ENCODE assay signal across 7 cellular contexts in the genomic region with DNA sequence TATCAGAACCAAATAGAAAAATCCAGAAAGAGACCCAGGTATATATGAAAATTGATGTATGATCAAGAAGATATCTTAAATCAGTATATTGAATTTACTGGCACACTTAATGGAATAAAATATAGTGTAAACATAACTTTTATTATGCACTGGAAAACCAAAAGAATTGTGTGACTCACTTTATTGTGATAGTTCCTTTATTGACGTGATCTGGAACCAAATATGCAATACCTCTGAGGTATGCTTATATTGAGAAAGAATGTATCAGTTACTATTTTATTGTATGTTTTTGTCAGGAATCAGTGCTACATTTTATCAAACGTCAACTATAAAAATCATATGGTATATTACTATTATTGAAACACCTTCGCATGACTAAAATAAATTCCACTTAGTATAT.
DNase-seq lines count a peak whose midpoint lies in the region; ATAC-seq, FAIRE-seq and TF ChIP-seq lines count a peak whose summit lies in the region.
"Not testable (repeated sequence)": the region's sequence is repeated elsewhere in the genome, so short reads cannot be mapped to it uniquely, and the experiment has no call there.

No MANE protein-coding gene starts in this region.

- H3K9me3 ChIP-seq in PC-3 (ENCODE audit: low read length); pancreas: not testable (repeated sequence)

- not testable (repeated sequence) for H3K4me2 ChIP-seq in PC-3 (ENCODE audit: low read length)

- ATAC-seq in PC-3: peak; percentile 73
- not testable (repeated sequence) for ATAC-seq in pancreas

- not testable (repeated sequence) for H2AFZ ChIP-seq in PC-3 (ENCODE audit: low read length)

- H3K27ac ChIP-seq in PC-3 (ENCODE audit: low read length); pancreas: not testable (repeated sequence)

- H4K20me1 ChIP-seq in PC-3 (ENCODE audit: low read length): not testable (repeated sequence)

- TF ChIP-seq CTCF in PC-3 (conservative IDR thresholded peaks at IDR 0.05; ENCODE audit: low read depth, low read length); pancreas (IDR thresholded peaks at IDR 0.05): not testable (repeated sequence)

- not testable (repeated sequence) for H3K36me3 ChIP-seq in PC-3 (ENCODE audit: low read depth, low read length); pancreas

- intact Hi-C loops in PC-3 (cut with micrococcal nuclease); pancreas (cut with DNase I): not testable (repeated sequence)

- not testable (repeated sequence) for H3K9me2 ChIP-seq in PC-3 (replicated peaks; ENCODE audit: low read length)

- CTCF ChIA-PET in PC-3 (lab: Charles Lee): not testable (repeated sequence)

- WGBS in pancreas, 2 donors: 95 to 96% methylated on average over 1 of the region's 3 CpGs

- DNase-seq in PC-3: peak; percentile 60
- DNase-seq in pancreas: not testable (repeated sequence)

- not testable (repeated sequence) for H3K9ac ChIP-seq in PC-3 (ENCODE audit: low read length)

- FAIRE-seq in A204.1 (lab: Jason Lieb, UNC) (peak; percentile 63), G401.6 (lab: Jason Lieb, UNC) (peak; percentile 73), TTC549 (lab: Jason Lieb, UNC) (peak; percentile 92), colon (lab: Jason Lieb, UNC) (peak; percentile 97), islet of Langerhans (lab: Jason Lieb, UNC) (peak; percentile 99), pancreas (lab: Jason Lieb, UNC) (peak; percentile 92)

- H3K27me3 ChIP-seq in PC-3 (ENCODE audit: low read length); pancreas: not testable (repeated sequence)

- H3F3A ChIP-seq in PC-3 (ENCODE audit: low read length, unreplicated experiment): not testable (repeated sequence)

- not testable (repeated sequence) for BruUV-seq in PC-3 (replicated peaks; lab: Mats Ljungman, UMichigan)

- H3K79me2 ChIP-seq in PC-3 (ENCODE audit: low read length): not testable (repeated sequence)

- H3K4me3 ChIP-seq in PC-3 (ENCODE audit: low read length); pancreas: not testable (repeated sequence)

- POLR2A ChIA-PET in PC-3 (lab: Charles Lee; ENCODE audit: unreplicated experiment): not testable (repeated sequence)

- peaks cover 15% of the 10 kb centered on the region for H3K4me1 ChIP-seq in PC-3 (ENCODE audit: insufficient read depth, low read length)
- H3K4me1 ChIP-seq in pancreas: not testable (repeated sequence)
